9 cellular contexts compared by ENCODE assay signal in the genomic region with DNA sequence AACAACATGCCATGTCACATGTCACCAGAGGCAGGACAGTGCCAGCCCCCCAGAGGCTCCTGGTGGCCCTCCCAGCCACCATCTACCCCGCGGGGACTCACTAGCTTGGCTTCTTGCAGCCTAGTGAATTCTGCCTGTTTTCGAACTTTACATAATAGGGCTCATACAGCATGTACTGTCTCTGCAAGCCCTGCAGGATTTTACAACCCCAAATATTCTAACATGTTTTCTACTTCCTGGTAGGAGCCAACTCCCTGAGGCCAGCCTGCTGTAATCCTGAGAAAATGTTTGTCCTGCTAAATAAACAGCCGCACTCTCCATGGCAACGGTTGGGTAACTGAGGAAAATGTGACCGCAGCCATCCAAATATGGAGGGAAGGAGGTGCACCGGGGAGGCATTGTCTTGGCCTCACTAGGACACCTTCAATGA. TPM values are rescaled to one million over a fixed set of nuclear protein-coding genes. Genes with fewer than 3 reads are reported as not detected.
A peak's percentile ranks its signal among the peaks of the same experiment; 100 is the strongest.
DNase-seq lines count a peak whose midpoint lies in the region; ATAC-seq and TF ChIP-seq lines count a peak whose summit lies in the region.
"Had no signal": no experiment of that assay in that cellular context is flagged by ENCODE, and none has a peak within 500 bp of the region (broad histone marks: within the 10 kb centered on the region; RNA-seq: fewer than 3 reads in every experiment).

No MANE protein-coding gene starts in this region.

- H3K4me3 Mint-ChIP-seq in Caco-2 (ENCODE audit: unreplicated experiment) (peak overlapping the region; percentile 47), nephron progenitor cell (peak overlapping the region; percentile 87)
- H3K4me3 Mint-ChIP-seq: dendritic cell treated with granulocyte-macrophage colony-stimulating factor and Interleukin-4, amounts not matched to agents 40 ng/mL and 50 ng/mL, for 4 days had no signal

- no peak overlapping the region for H3K27ac ChIP-seq in Karpas-422 (ENCODE audit: low read length)

- H3K27me3 ChIP-seq in Caco-2 (replicated peaks; ENCODE audit: control insufficient read depth, insufficient read depth, low read length) (no peaks in the 10 kb centered on the region), Karpas-422 (ENCODE audit: low read length) (no peaks in the 10 kb centered on the region)

- H4K20me1 ChIP-seq in Karpas-422 (ENCODE audit: insufficient read depth, low read depth, low read length), result peaks cover 36% of the 10 kb centered on the region

- POLR2A ChIA-PET in Caco-2 (lab: Charles Lee), result interaction anchor here (0.6 to 1.6 kb wide), 4 partner anchors 11 to 810 kb away, joined by 3 to 6 read pairs (median 4); no protein-coding TSS in a partner anchor

- no TSS peak for BruUV-seq in Caco-2 (replicated peaks; lab: Mats Ljungman, UMichigan)

- DNase-seq in Caco-2 (peak; percentile 82 to 88), NCI-H774 (lab: John Stamatoyannopoulos, UW) (peak; percentile 74), nephron progenitor cell (peak; percentile 39), SK-N-DZ (ENCODE audit: low spot score) (no peak), Karpas-422 (no peak)
- no peak for DNase-seq in activated effector memory CD4-positive, alpha-beta T cell treated with anti-CD3 and anti-CD28 coated beads, Interleukin-2, amount 50 U/mL, for 16 hours

- H3K4me1 Mint-ChIP-seq in Caco-2 (ENCODE audit: low read depth, unreplicated experiment), result peaks cover 9% of the 10 kb centered on the region
- peaks cover 73% of the 10 kb centered on the region for H3K4me1 Mint-ChIP-seq in nephron progenitor cell

- intact Hi-C loops in Caco-2 (cut with micrococcal nuclease; ENCODE audit: unreplicated experiment), result loop anchor here (1.0 kb wide), 1 partner anchor 14 kb away; no protein-coding TSS in a partner anchor

- H3K79me2 ChIP-seq in Karpas-422 (ENCODE audit: low read length), result peaks cover 77% of the 10 kb centered on the region

- H3K27me3 Mint-ChIP-seq in Caco-2 (ENCODE audit: insufficient read depth, unreplicated experiment) (no peaks in the 10 kb centered on the region), nephron progenitor cell (ENCODE audit: low read depth, poor library complexity) (peaks cover 4% of the 10 kb centered on the region)

- H3K9me3 ChIP-seq in Caco-2 (no peaks in the 10 kb centered on the region), Karpas-422 (ENCODE audit: low read length) (no peaks in the 10 kb centered on the region)

- no peak overlapping the region for H2AFZ ChIP-seq in Karpas-422 (ENCODE audit: low read length)

- H3K36me3 ChIP-seq in Caco-2 (ENCODE audit: control insufficient read depth, insufficient read depth, low read length) (no peaks in the 10 kb centered on the region), Karpas-422 (ENCODE audit: insufficient read depth, low read length) (no peaks in the 10 kb centered on the region)

- H3K4me1 ChIP-seq in Caco-2, result peaks cover 33% of the 10 kb centered on the region
- H3K4me1 ChIP-seq in Karpas-422 (ENCODE audit: low read length), result peaks cover 60% of the 10 kb centered on the region

- no peak overlapping the region; the same call in 1 of the 2 replicates for H3K9ac ChIP-seq in Karpas-422 (ENCODE audit: low read length)

- H3K36me3 Mint-ChIP-seq in Caco-2 (ENCODE audit: insufficient read depth, unreplicated experiment) (peaks cover 24% of the 10 kb centered on the region), nephron progenitor cell (ENCODE audit: low read depth) (peaks cover 6% of the 10 kb centered on the region)

- peak overlapping the region; percentile 91 for H3K27ac Mint-ChIP-seq in Caco-2 (ENCODE audit: unreplicated experiment)
- peak overlapping the region; percentile 94 for H3K27ac Mint-ChIP-seq in nephron progenitor cell
- H3K27ac Mint-ChIP-seq: dendritic cell treated with granulocyte-macrophage colony-stimulating factor and Interleukin-4, amounts not matched to agents 40 ng/mL and 50 ng/mL, for 4 days had no signal

- H3K9me3 Mint-ChIP-seq in Caco-2 (ENCODE audit: unreplicated experiment) (peaks cover 3% of the 10 kb centered on the region), nephron progenitor cell (no peaks in the 10 kb centered on the region)
- H3K9me3 Mint-ChIP-seq: dendritic cell treated with granulocyte-macrophage colony-stimulating factor and Interleukin-4, amounts not matched to agents 40 ng/mL and 50 ng/mL, for 4 days had no signal

- no peak overlapping the region for H3K4me2 ChIP-seq in Karpas-422 (ENCODE audit: low read depth, low read length, poor library complexity, severe bottlenecking)

- ATAC-seq in esophagus mucosa, result peak; percentile 37
- no peak for ATAC-seq in HG03135 (IDR thresholded peaks at IDR 0.05; ENCODE audit: unreplicated experiment)

- TF ChIP-seq CTCF in Caco-2 (IDR thresholded peaks at IDR 0.05; ENCODE audit: insufficient read depth in 1 of 2, low read depth in 1 of 2, low read length in 1 of 2, severe bottlenecking in 1 of 2, unreplicated experiment in 1 of 2) (no peak), nephron progenitor cell (IDR thresholded peaks at IDR 0.05) (no peak)

- CTCF ChIA-PET in Caco-2 (lab: Charles Lee), result interaction anchor here (0.6 to 2.2 kb wide), 2 partner anchors 22 to 138 kb away, joined by 3 to 7 read pairs; no protein-coding TSS in a partner anchor

- H3K9me2 ChIP-seq in Karpas-422 (replicated peaks; ENCODE audit: insufficient read depth, low read length), result no peaks in the 10 kb centered on the region

- H3K4me3 ChIP-seq in Caco-2 (ENCODE audit: low read depth, low read length) (peak overlapping the region; percentile 3; the same call in 1 of the 2 replicates), Karpas-422 (ENCODE audit: low read length) (no peak overlapping the region)

RNA-seq across cellular contexts. Expression of a gene that starts 2.7 kb away (rescaled TPM):
- total RNA-seq in Caco-2 (2022) (12.2 and 12.5 TPM in 2 replicates), esophagus mucosa (18.7 TPM)
- 0.90 and 1.0 TPM in 2 replicates for polyA plus RNA-seq in SK-N-DZ (2014; cell fraction: cytosol; rRNA removed)
- polyA plus RNA-seq in SK-N-DZ (2014; cell fraction: nucleus; rRNA removed), result 0.71 and 3.6 TPM in 2 replicates
- 19.0 and 23.3 TPM in 2 replicates for total RNA-seq in Karpas-422 (2014; rRNA removed; shearing (Covaris generic); ENCODE audit: low replicate concordance)

RNA-seq across cellular contexts. Expression of a gene that starts 34.6 kb away (rescaled TPM):
- 7.1 and 7.4 TPM in 2 replicates for total RNA-seq in Caco-2 (2022)
- total RNA-seq in esophagus mucosa, result 10.8 TPM
- 5.2 and 6.8 TPM in 2 replicates for polyA plus RNA-seq in SK-N-DZ (2014; cell fraction: cytosol; rRNA removed)
- polyA plus RNA-seq in SK-N-DZ (2014; cell fraction: nucleus; rRNA removed), result 1.8 and 2.7 TPM in 2 replicates
- total RNA-seq in Karpas-422 (2014; rRNA removed; shearing (Covaris generic); ENCODE audit: low replicate concordance), result 16.0 and 18.4 TPM in 2 replicates

RNA-seq across cellular contexts. Expression of a gene that starts 45.8 kb away (rescaled TPM):
- 21.2 and 22.1 TPM in 2 replicates for total RNA-seq in Caco-2 (2022)
- total RNA-seq in esophagus mucosa, result 2.2 TPM
- 218 and 334 TPM in 2 replicates for polyA plus RNA-seq in SK-N-DZ (2014; cell fraction: cytosol; rRNA removed)
- polyA plus RNA-seq in SK-N-DZ (2014; cell fraction: nucleus; rRNA removed), result 858 and 888 TPM in 2 replicates
- 3.3 and 25.8 TPM in 2 replicates for total RNA-seq in Karpas-422 (2014; rRNA removed; shearing (Covaris generic); ENCODE audit: low replicate concordance)

Comparison
In these comparisons a context has a peak if more than half of its experiments do, and no peak if none do; other contexts are left out.
1. DNase-seq: peak in Caco-2 (2 of 2), NCI-H774 (single experiment) and nephron progenitor cell (single experiment); none in activated effector memory CD4-positive, alpha-beta T cell treated with anti-CD3 and anti-CD28 coated beads, Interleukin-2, amount 50 U/mL, for 16 hours (single experiment), SK-N-DZ (single experiment) and Karpas-422 (single experiment).